In genomic region chr12:27206801-27207502, GRCh38 we compare ENCODE assay signal across 17 cellular contexts. TPM values are rescaled to one million over a fixed set of nuclear protein-coding genes. Genes with fewer than 3 reads are reported as not detected.
DNase-seq lines count a peak whose midpoint lies in the region; ATAC-seq, FAIRE-seq and TF ChIP-seq lines count a peak whose summit lies in the region.
"Had no signal": no experiment of that assay in that cellular context is flagged by ENCODE, and none has a peak within 500 bp of the region (broad histone marks: within the 10 kb centered on the region; RNA-seq: fewer than 3 reads in every experiment).

No MANE protein-coding gene starts in this region.

- H3K4me3 ChIP-seq in OCI-LY3 (ENCODE audit: low read length) (peak overlapping the region; percentile 64), kidney (ENCODE audit: low read length in 2 of 2) (no peak overlapping the region)

- intact Hi-C loops in kidney (cut with DNase I), result no loop called here

- H3K4me3 Mint-ChIP-seq in stimulated activated naive B cell treated with anti-CD40 and anti-IgM and Interleukin-4, amounts not matched to agents 10 μg/mL and 1 μg/mL and 100 μg/mL, for 72 hours, result peak overlapping the region; percentile 36 to 48
- H3K4me3 Mint-ChIP-seq: CD14-positive monocyte, T-cell had no signal

- peak overlapping the region; percentile 89 for H3K4me2 ChIP-seq in OCI-LY3 (ENCODE audit: low read length)

- peak overlapping the region; percentile 87 for H3K27ac Mint-ChIP-seq in stimulated activated naive B cell treated with anti-CD40 and anti-IgM and Interleukin-4, amounts not matched to agents 10 μg/mL and 1 μg/mL and 100 μg/mL, for 72 hours
- H3K27ac Mint-ChIP-seq: T-cell had no signal

- ATAC-seq in GM19023 (IDR thresholded peaks at IDR 0.05; ENCODE audit: unreplicated experiment) (peak; percentile 17), GM21723 (IDR thresholded peaks at IDR 0.05; ENCODE audit: unreplicated experiment) (peak; percentile 14), HG03097 (IDR thresholded peaks at IDR 0.05; ENCODE audit: low FRiP score, unreplicated experiment) (no peak), HG03457 (IDR thresholded peaks at IDR 0.05; ENCODE audit: unreplicated experiment) (no peak)
- ATAC-seq in stimulated activated naive B cell treated with anti-CD40 and anti-IgM and Interleukin-4, amounts not matched to agents 10 μg/mL and 1 μg/mL and 100 μg/mL, for 72 hours (replicated peaks), result peak; percentile 13 to 40
- ATAC-seq: T-cell had no signal

- peak overlapping the region; percentile 92 for H3K9ac ChIP-seq in OCI-LY3 (ENCODE audit: low read length)
- no peak overlapping the region for H3K9ac ChIP-seq in kidney (ENCODE audit: low read length in 2 of 2)

- H3K4me1 ChIP-seq in OCI-LY3 (ENCODE audit: low read length) (peaks cover 53% of the 10 kb centered on the region), kidney (ENCODE audit: control insufficient read depth in 1 of 2, insufficient read depth in 1 of 2, low read depth in 1 of 2, low read length in 2 of 2) (no peaks in the 10 kb centered on the region)

- H3K4me1 Mint-ChIP-seq in stimulated activated naive B cell treated with anti-CD40 and anti-IgM and Interleukin-4, amounts not matched to agents 10 μg/mL and 1 μg/mL and 100 μg/mL, for 72 hours, result peaks cover 17 to 39% of the 10 kb centered on the region in 2 donors
- H3K4me1 Mint-ChIP-seq: CD14-positive monocyte, T-cell had no signal

- H3K27ac ChIP-seq in OCI-LY3 (ENCODE audit: low read length) (peak overlapping the region; percentile 94), kidney (ENCODE audit: low read depth in 2 of 2, low read length in 2 of 2) (no peak overlapping the region)

- TF ChIP-seq CTCF in OCI-LY3 (IDR thresholded peaks at IDR 0.05; ENCODE audit: low read depth, low read length) (no peak), kidney (IDR thresholded peaks at IDR 0.05; ENCODE audit: borderline replicate concordance, extremely low read depth, insufficient read depth) (no peak)

- no peak for DNase-seq in stimulated activated naive B cell treated with anti-CD40 and anti-IgM and Interleukin-4, amounts not matched to agents 10 μg/mL and 1 μg/mL and 100 μg/mL, for 72 hours
- DNase-seq in kidney, result no peak
- no peak for DNase-seq in NCI-H774 (lab: John Stamatoyannopoulos, UW)
- DNase-seq: AML-193, DMS79, NCI-H1092 treated with DMSO at 0.1 percent for 48 hours, NCI-H2081 treated with DMSO at 0.1 percent for 48 hours, RPMI8226, SIG-M5, T-cell had no signal

- no peaks in the 10 kb centered on the region for H4K20me1 ChIP-seq in OCI-LY3 (ENCODE audit: insufficient read depth, low read length)

- H3K27me3 ChIP-seq in OCI-LY3 (ENCODE audit: low read depth, low read length), result no peaks in the 10 kb centered on the region

- no peaks in the 10 kb centered on the region for H3K27me3 Mint-ChIP-seq in stimulated activated naive B cell treated with anti-CD40 and anti-IgM and Interleukin-4, amounts not matched to agents 10 μg/mL and 1 μg/mL and 100 μg/mL, for 72 hours
- H3K27me3 Mint-ChIP-seq: T-cell had no signal

- no peak overlapping the region for H2AFZ ChIP-seq in OCI-LY3 (ENCODE audit: low read depth, low read length)

- FAIRE-seq in kidney (lab: Jason Lieb, UNC), result no peak
- FAIRE-seq: H1 had no signal

- H3K9me3 ChIP-seq in OCI-LY3 (ENCODE audit: insufficient read depth, low read length) (peaks cover 13% of the 10 kb centered on the region; the same call in 1 of the 2 replicates), kidney (ENCODE audit: control insufficient read depth in 1 of 2, low read length in 2 of 2) (peaks cover 0 to 9% of the 10 kb centered on the region in 2 donors)

- H3K79me2 ChIP-seq in OCI-LY3 (ENCODE audit: low read length), result no peaks in the 10 kb centered on the region

- H3K36me3 Mint-ChIP-seq in stimulated activated naive B cell treated with anti-CD40 and anti-IgM and Interleukin-4, amounts not matched to agents 10 μg/mL and 1 μg/mL and 100 μg/mL, for 72 hours, result peaks cover 7 to 13% of the 10 kb centered on the region in 2 donors
- H3K36me3 Mint-ChIP-seq: CD14-positive monocyte, T-cell had no signal

- H3K9me3 Mint-ChIP-seq in stimulated activated naive B cell treated with anti-CD40 and anti-IgM and Interleukin-4, amounts not matched to agents 10 μg/mL and 1 μg/mL and 100 μg/mL, for 72 hours, result peaks cover 8% of the 10 kb centered on the region in 2 donors

- H3K36me3 ChIP-seq in OCI-LY3 (replicated peaks; ENCODE audit: low read depth, low read length), result peaks cover 11% of the 10 kb centered on the region
- no peaks in the 10 kb centered on the region for H3K36me3 ChIP-seq in kidney (ENCODE audit: control insufficient read depth in 1 of 2, insufficient read depth in 2 of 2, low read length in 2 of 2)

RNA-seq across cellular contexts. Expression of gene STK38L, which starts 37.1 kb away (rescaled TPM):
- total RNA-seq in kidney, result 43.6 TPM
- polyA plus RNA-seq in kidney (ENCODE audit: insufficient read depth, low read depth, low replicate concordance), result 5.2 TPM

Comparison
In these comparisons a context has a peak if more than half of its experiments do, and no peak if none do; other contexts are left out.
1. ATAC-seq: peak in GM19023 (single experiment), GM21723 (single experiment) and stimulated activated naive B cell treated with anti-CD40 and anti-IgM and Interleukin-4, amounts not matched to agents 10 μg/mL and 1 μg/mL and 100 μg/mL, for 72 hours (2 of 2); none in HG03097 (single experiment) and HG03457 (single experiment).